Comparison of ENCODE assay signal across 1 cellular context in the genomic region with DNA sequence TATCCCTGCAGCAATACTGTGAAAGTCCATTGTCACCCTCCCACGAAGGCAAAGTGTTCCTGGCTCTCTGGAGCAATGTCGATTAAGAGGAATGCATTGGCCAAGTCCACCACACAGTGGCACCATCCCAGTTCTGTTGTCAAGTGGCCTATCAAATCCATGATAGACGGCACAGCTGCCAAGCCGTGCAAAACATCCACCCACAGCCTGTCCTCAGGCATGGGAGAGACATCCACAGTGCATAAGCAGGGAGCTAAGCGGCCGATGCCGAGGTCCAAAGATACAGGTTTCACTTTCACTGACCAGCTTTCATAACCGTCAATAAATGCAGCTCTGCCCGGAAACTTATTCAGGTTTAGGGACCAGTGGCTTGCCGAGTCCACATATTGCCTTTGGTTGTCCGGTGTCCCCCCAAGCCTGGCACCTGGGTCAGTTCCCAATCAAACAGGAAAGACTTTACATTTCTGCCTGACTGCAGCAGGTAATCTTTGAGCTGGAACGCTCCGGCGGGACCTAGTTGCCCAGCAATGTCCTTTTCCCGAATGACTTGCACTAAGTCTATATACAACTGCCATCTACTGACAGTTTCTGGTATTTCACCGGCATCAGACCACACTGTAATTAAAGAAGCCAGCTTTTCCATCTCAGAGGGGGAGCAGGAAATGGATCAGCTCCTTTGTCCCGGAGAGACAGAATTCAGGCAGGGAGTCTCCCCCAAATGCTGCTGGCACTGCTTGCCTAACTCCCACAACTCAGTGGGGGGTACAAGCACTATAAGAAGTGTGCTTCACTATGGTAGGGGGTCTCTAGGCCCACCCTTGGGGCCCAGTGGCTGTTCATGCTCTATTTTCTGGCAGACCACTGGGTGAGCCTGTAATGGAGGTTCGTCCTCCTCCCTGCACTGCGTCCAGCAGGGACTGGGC.
TF ChIP-seq lines count a peak whose summit lies in the region.

No MANE protein-coding gene starts in this region.

TF ChIP-seq in HepG2, 621 proteins besides CTCF, POLR2A, EP300 and RAD21 (continued from another document and continues in another):
- TF ChIP-seq, protein P1, sequence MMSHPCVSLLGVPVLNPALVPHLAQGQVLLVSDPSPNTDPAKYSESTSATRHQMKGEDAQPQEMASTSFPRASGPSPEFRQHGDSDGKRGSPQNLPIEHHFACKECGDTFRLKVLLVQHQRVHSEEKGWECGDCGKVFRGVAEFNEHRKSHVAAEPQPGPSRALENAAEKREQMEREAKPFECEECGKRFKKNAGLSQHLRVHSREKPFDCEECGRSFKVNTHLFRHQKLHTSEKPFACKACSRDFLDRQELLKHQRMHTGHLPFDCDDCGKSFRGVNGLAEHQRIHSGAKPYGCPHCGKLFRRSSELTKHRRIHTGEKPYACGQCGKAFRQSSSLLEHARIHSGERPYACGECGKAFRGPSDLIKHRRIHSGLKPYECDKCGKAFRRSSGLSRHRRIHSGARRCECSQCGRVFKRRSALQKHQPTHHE (CRISPR knock-in tag; IDR thresholded peaks at IDR 0.05; ENCODE audit: borderline replicate concordance): peak; percentile 52; the same call in 1 of the 2 replicates
- TF ChIP-seq ZNF354B (CRISPR knock-in tag; IDR thresholded peaks at IDR 0.05) (no peak), SP140L (CRISPR knock-in tag; IDR thresholded peaks at IDR 0.05; ENCODE audit: borderline replicate concordance) (peak; percentile 77; the same call in 1 of the 2 replicates), GABPB1 (CRISPR knock-in tag; IDR thresholded peaks at IDR 0.05) (peak; percentile 46), YEATS4 (CRISPR knock-in tag; IDR thresholded peaks at IDR 0.05; ENCODE audit: borderline replicate concordance) (peak; percentile 37; the same call in 1 of the 2 replicates), ZKSCAN1 (IDR thresholded peaks at IDR 0.05; ENCODE audit: low read length) (no peak; the same call in 1 of the 2 replicates), NONO (IDR thresholded peaks at IDR 0.05) (no peak), NONO (CRISPR knock-in tag; conservative IDR thresholded peaks at IDR 0.05) (peak; percentile 7; the same call in 1 of the 2 replicates), ZFP90 (CRISPR knock-in tag; IDR thresholded peaks at IDR 0.05; ENCODE audit: borderline replicate concordance) (no peak), DR1 (CRISPR knock-in tag; IDR thresholded peaks at IDR 0.05) (peak; percentile 48; the same call in 1 of the 2 replicates), SOX6 (IDR thresholded peaks at IDR 0.05) (no peak), SOX6 (CRISPR knock-in tag; IDR thresholded peaks at IDR 0.05) (peak; percentile 50), ZNF558 (CRISPR knock-in tag; IDR thresholded peaks at IDR 0.05; ENCODE audit: borderline replicate concordance) (peak; percentile 72; the same call in 1 of the 2 replicates), TGIF2 (CRISPR knock-in tag; IDR thresholded peaks at IDR 0.05) (peak; percentile 88), RCOR2 (CRISPR knock-in tag; IDR thresholded peaks at IDR 0.05) (0 out of 2 replicates have a peak, but pooled peaks have one; percentile 60), ZFAT (CRISPR knock-in tag; conservative IDR thresholded peaks at IDR 0.05) (no peak), YEATS2 (CRISPR knock-in tag; IDR thresholded peaks at IDR 0.05; ENCODE audit: borderline replicate concordance) (peak; percentile 71; the same call in 1 of the 2 replicates), ZMYM2 (CRISPR knock-in tag; IDR thresholded peaks at IDR 0.05) (peak; percentile 44; the same call in 1 of the 2 replicates), BORCS8-MEF2B (CRISPR knock-in tag; IDR thresholded peaks at IDR 0.05) (peak; percentile 73; the same call in 1 of the 2 replicates), NR2F1 (CRISPR knock-in tag; IDR thresholded peaks at IDR 0.05) (no peak), ZNF7 (CRISPR knock-in tag; IDR thresholded peaks at IDR 0.05) (no peak), ZNF547 (CRISPR knock-in tag; IDR thresholded peaks at IDR 0.05) (0 out of 2 replicates have a peak, but pooled peaks have one; percentile 21), ZNF652 (CRISPR knock-in tag; IDR thresholded peaks at IDR 0.05; ENCODE audit: borderline replicate concordance, low read depth) (peak; percentile 63; the same call in 1 of the 2 replicates), GATAD1 (CRISPR knock-in tag; IDR thresholded peaks at IDR 0.05) (peak; percentile 70), SAFB2 (CRISPR knock-in tag; IDR thresholded peaks at IDR 0.05; ENCODE audit: borderline replicate concordance, low read depth) (no peak), NR2F6 (IDR thresholded peaks at IDR 0.05) (no peak), NR2F6 (CRISPR knock-in tag; IDR thresholded peaks at IDR 0.05) (no peak), ZNF598 (CRISPR knock-in tag; IDR thresholded peaks at IDR 0.05; ENCODE audit: borderline replicate concordance) (0 out of 2 replicates have a peak, but pooled peaks have one; percentile 69), GATAD2A (CRISPR knock-in tag; IDR thresholded peaks at IDR 0.05) (no peak; the same call in 1 of the 2 replicates), ZBTB7B (CRISPR knock-in tag; IDR thresholded peaks at IDR 0.05) (0 out of 2 replicates have a peak, but pooled peaks have one; percentile 23), THAP11 (CRISPR knock-in tag; IDR thresholded peaks at IDR 0.05) (peak; percentile 33; the same call in 1 of the 2 replicates), HOXA3 (CRISPR knock-in tag; IDR thresholded peaks at IDR 0.05) (peak; percentile 30; the same call in 1 of the 2 replicates), SP1 (IDR thresholded peaks at IDR 0.05) (no peak), SP1 (CRISPR knock-in tag; IDR thresholded peaks at IDR 0.05) (no peak), RARG (CRISPR knock-in tag; IDR thresholded peaks at IDR 0.05; ENCODE audit: low read depth) (no peak), ZFX (CRISPR knock-in tag; IDR thresholded peaks at IDR 0.05; ENCODE audit: low read depth) (peak; percentile 52; the same call in 1 of the 2 replicates), GABPA (IDR thresholded peaks at IDR 0.05; ENCODE audit: low read depth, low read length) (no peak), GABPA (CRISPR knock-in tag; IDR thresholded peaks at IDR 0.05; ENCODE audit: low read depth) (peak; percentile 64), ZC3H13 (CRISPR knock-in tag; IDR thresholded peaks at IDR 0.05) (no peak), CEBPG (CRISPR knock-in tag; IDR thresholded peaks at IDR 0.05) (no peak), ZFYVE20 (CRISPR knock-in tag; IDR thresholded peaks at IDR 0.05; ENCODE audit: borderline replicate concordance, low read depth) (no peak), HDAC2 (CRISPR knock-in tag; IDR thresholded peaks at IDR 0.05) (peak; percentile 59), ZNF75D (CRISPR knock-in tag; IDR thresholded peaks at IDR 0.05; ENCODE audit: borderline replicate concordance) (no peak), SKI (IDR thresholded peaks at IDR 0.05; ENCODE audit: partially characterized antibody) (no peak), NCOR1 (IDR thresholded peaks at IDR 0.05; ENCODE audit: borderline replicate concordance, low read length) (peak; percentile 51; the same call in 1 of the 2 replicates), ZFY (CRISPR knock-in tag; IDR thresholded peaks at IDR 0.05) (peak; percentile 40; the same call in 1 of the 2 replicates)
- TF ChIP-seq, protein P2, sequence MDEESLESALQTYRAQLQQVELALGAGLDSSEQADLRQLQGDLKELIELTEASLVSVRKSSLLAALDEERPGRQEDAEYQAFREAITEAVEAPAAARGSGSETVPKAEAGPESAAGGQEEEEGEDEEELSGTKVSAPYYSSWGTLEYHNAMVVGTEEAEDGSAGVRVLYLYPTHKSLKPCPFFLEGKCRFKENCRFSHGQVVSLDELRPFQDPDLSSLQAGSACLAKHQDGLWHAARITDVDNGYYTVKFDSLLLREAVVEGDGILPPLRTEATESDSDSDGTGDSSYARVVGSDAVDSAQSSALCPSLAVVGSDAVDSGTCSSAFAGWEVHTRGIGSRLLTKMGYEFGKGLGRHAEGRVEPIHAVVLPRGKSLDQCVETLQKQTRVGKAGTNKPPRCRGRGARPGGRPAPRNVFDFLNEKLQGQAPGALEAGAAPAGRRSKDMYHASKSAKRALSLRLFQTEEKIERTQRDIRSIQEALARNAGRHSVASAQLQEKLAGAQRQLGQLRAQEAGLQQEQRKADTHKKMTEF (CRISPR knock-in tag; IDR thresholded peaks at IDR 0.05): peak; percentile 79; the same call in 1 of the 2 replicates
- TF ChIP-seq, protein P3, sequence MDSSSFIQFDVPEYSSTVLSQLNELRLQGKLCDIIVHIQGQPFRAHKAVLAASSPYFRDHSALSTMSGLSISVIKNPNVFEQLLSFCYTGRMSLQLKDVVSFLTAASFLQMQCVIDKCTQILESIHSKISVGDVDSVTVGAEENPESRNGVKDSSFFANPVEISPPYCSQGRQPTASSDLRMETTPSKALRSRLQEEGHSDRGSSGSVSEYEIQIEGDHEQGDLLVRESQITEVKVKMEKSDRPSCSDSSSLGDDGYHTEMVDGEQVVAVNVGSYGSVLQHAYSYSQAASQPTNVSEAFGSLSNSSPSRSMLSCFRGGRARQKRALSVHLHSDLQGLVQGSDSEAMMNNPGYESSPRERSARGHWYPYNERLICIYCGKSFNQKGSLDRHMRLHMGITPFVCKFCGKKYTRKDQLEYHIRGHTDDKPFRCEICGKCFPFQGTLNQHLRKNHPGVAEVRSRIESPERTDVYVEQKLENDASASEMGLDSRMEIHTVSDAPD (CRISPR knock-in tag; IDR thresholded peaks at IDR 0.05): no peak
- TF ChIP-seq, protein P4, sequence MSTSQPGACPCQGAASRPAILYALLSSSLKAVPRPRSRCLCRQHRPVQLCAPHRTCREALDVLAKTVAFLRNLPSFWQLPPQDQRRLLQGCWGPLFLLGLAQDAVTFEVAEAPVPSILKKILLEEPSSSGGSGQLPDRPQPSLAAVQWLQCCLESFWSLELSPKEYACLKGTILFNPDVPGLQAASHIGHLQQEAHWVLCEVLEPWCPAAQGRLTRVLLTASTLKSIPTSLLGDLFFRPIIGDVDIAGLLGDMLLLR (CRISPR knock-in tag; IDR thresholded peaks at IDR 0.05): no peak
- TF ChIP-seq, protein P5, sequence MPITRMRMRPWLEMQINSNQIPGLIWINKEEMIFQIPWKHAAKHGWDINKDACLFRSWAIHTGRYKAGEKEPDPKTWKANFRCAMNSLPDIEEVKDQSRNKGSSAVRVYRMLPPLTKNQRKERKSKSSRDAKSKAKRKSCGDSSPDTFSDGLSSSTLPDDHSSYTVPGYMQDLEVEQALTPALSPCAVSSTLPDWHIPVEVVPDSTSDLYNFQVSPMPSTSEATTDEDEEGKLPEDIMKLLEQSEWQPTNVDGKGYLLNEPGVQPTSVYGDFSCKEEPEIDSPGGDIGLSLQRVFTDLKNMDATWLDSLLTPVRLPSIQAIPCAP (CRISPR knock-in tag; IDR thresholded peaks at IDR 0.05; ENCODE audit: low read depth): 0 out of 2 replicates have a peak, but pooled peaks have one; percentile 71
- TF ChIP-seq, protein P6, sequence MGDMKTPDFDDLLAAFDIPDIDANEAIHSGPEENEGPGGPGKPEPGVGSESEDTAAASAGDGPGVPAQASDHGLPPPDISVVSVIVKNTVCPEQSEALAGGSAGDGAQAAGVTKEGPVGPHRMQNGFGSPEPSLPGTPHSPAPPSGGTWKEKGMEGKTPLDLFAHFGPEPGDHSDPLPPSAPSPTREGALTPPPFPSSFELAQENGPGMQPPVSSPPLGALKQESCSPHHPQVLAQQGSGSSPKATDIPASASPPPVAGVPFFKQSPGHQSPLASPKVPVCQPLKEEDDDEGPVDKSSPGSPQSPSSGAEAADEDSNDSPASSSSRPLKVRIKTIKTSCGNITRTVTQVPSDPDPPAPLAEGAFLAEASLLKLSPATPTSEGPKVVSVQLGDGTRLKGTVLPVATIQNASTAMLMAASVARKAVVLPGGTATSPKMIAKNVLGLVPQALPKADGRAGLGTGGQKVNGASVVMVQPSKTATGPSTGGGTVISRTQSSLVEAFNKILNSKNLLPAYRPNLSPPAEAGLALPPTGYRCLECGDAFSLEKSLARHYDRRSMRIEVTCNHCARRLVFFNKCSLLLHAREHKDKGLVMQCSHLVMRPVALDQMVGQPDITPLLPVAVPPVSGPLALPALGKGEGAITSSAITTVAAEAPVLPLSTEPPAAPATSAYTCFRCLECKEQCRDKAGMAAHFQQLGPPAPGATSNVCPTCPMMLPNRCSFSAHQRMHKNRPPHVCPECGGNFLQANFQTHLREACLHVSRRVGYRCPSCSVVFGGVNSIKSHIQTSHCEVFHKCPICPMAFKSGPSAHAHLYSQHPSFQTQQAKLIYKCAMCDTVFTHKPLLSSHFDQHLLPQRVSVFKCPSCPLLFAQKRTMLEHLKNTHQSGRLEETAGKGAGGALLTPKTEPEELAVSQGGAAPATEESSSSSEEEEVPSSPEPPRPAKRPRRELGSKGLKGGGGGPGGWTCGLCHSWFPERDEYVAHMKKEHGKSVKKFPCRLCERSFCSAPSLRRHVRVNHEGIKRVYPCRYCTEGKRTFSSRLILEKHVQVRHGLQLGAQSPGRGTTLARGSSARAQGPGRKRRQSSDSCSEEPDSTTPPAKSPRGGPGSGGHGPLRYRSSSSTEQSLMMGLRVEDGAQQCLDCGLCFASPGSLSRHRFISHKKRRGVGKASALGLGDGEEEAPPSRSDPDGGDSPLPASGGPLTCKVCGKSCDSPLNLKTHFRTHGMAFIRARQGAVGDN (CRISPR knock-in tag; IDR thresholded peaks at IDR 0.05): peak; percentile 56
- TF ChIP-seq, protein P7, sequence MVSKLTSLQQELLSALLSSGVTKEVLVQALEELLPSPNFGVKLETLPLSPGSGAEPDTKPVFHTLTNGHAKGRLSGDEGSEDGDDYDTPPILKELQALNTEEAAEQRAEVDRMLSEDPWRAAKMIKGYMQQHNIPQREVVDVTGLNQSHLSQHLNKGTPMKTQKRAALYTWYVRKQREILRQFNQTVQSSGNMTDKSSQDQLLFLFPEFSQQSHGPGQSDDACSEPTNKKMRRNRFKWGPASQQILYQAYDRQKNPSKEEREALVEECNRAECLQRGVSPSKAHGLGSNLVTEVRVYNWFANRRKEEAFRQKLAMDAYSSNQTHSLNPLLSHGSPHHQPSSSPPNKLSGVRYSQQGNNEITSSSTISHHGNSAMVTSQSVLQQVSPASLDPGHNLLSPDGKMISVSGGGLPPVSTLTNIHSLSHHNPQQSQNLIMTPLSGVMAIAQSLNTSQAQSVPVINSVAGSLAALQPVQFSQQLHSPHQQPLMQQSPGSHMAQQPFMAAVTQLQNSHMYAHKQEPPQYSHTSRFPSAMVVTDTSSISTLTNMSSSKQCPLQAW (CRISPR knock-in tag; IDR thresholded peaks at IDR 0.05): peak; percentile 90
- TF ChIP-seq, protein P8, sequence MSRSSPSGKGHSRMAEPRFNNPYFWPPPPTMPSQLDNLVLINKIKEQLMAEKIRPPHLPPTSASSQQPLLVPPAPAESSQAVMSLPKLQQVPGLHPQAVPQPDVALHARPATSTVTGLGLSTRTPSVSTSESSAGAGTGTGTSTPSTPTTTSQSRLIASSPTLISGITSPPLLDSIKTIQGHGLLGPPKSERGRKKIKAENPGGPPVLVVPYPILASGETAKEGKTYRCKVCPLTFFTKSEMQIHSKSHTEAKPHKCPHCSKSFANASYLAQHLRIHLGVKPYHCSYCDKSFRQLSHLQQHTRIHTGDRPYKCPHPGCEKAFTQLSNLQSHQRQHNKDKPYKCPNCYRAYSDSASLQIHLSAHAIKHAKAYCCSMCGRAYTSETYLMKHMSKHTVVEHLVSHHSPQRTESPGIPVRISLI (CRISPR knock-in tag; IDR thresholded peaks at IDR 0.05; ENCODE audit: borderline replicate concordance): no peak
- TF ChIP-seq, protein P9, sequence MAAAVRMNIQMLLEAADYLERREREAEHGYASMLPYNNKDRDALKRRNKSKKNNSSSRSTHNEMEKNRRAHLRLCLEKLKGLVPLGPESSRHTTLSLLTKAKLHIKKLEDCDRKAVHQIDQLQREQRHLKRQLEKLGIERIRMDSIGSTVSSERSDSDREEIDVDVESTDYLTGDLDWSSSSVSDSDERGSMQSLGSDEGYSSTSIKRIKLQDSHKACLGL (CRISPR knock-in tag; IDR thresholded peaks at IDR 0.05): no peak
